ENCODE assay signal across 20 cellular contexts in genomic region chr10:44733743-44734488, GRCh38.
DNase-seq lines count a peak whose midpoint lies in the region; ATAC-seq and TF ChIP-seq lines count a peak whose summit lies in the region.
"Had no signal": no experiment of that assay in that cellular context is flagged by ENCODE, and none has a peak within 500 bp of the region (broad histone marks: within the 10 kb centered on the region; RNA-seq: fewer than 3 reads in every experiment).

No MANE protein-coding gene starts in this region.

- no peak for DNase-seq in AG04450 (ENCODE audit: low read depth, low spot score)
- DNase-seq in HT-29 (ENCODE audit: low spot score) = peak; percentile 18
- peak in 1 of 2 donors; percentile 30 for DNase-seq in cardiac fibroblast (ENCODE audit: low read depth in 2 of 2)
- no peak for DNase-seq in GM20000 (ENCODE audit: low spot score)
- DNase-seq in DMS 273 treated with DMSO at 0.1 percent for 48 hours (lab: John Stamatoyannopoulos, UW) = no peak
- no peak for DNase-seq in Karpas-422
- DNase-seq: amniotic stem cell, BE2C, dorsolateral prefrontal cortex, EL, foreskin melanocyte, KBM-7, NCI-H2029, NCI-H748 treated with DMSO at 0.1 percent for 48 hours, psoas muscle, T-helper 9 cell had no signal

- no peaks in the 10 kb centered on the region for H3K9me2 ChIP-seq in Karpas-422 (replicated peaks; ENCODE audit: insufficient read depth, low read length)

- WGBS in liver = 71% methylated on average over 4 of the region's 4 CpGs

- H4K20me1 ChIP-seq in Karpas-422 (ENCODE audit: insufficient read depth, low read depth, low read length) = no peaks in the 10 kb centered on the region

- no peaks in the 10 kb centered on the region for H3K36me3 ChIP-seq in liver (ENCODE audit: control insufficient read depth in 4 of 4, insufficient read depth in 3 of 4, low read depth in 1 of 4, low read length in 3 of 4)
- H3K36me3 ChIP-seq in Karpas-422 (ENCODE audit: insufficient read depth, low read length) = no peaks in the 10 kb centered on the region
- H3K36me3 ChIP-seq: BE2C, thoracic aorta had no signal

- TF ChIP-seq RAD21 in liver (IDR thresholded peaks at IDR 0.05) = peak; percentile 11 to 75

- H3K79me2 ChIP-seq in Karpas-422 (ENCODE audit: low read length) = no peaks in the 10 kb centered on the region

- CTCF ChIA-PET in AG04450 (lab: Charles Lee) = interaction anchor here (0.7 to 1.9 kb wide), 17 partner anchors 8 to 348 kb away, joined by 3 to 24 read pairs (median 4); no protein-coding TSS in a partner anchor

- no peaks in the 10 kb centered on the region for H3K9me3 ChIP-seq in AG04450 (ENCODE audit: control insufficient read depth, insufficient read depth, low read length)
- H3K9me3 ChIP-seq in liver (ENCODE audit: control insufficient read depth in 4 of 4, low read length in 3 of 4) = no peaks in the 10 kb centered on the region
- H3K9me3 ChIP-seq in Karpas-422 (ENCODE audit: low read length) = 0 out of 2 replicates have a peak, but pooled peaks cover 5% of the 10 kb centered on the region
- H3K9me3 ChIP-seq: BE2C had no signal

- no peak overlapping the region for H2AFZ ChIP-seq in Karpas-422 (ENCODE audit: low read length)

- H3K4me3 ChIP-seq in AG04450 (ENCODE audit: low read depth, low read length) (no peak overlapping the region), cardiac fibroblast (replicated peaks in 1 of 2; ENCODE audit: low read depth in 2 of 2, low read length in 2 of 2) (no peak overlapping the region), liver (ENCODE audit: low read depth in 1 of 3, low read length in 3 of 3) (no peak overlapping the region), Karpas-422 (ENCODE audit: low read length) (no peak overlapping the region)
- H3K4me3 ChIP-seq: dorsolateral prefrontal cortex, psoas muscle, thoracic aorta had no signal

- no peaks in the 10 kb centered on the region for H3K27me3 ChIP-seq in AG04450 (ENCODE audit: control insufficient read depth, insufficient read depth, low read length)
- peaks cover 0 to 6% (median 0%) of the 10 kb centered on the region in 4 donors for H3K27me3 ChIP-seq in liver (ENCODE audit: control insufficient read depth in 4 of 4, insufficient read depth in 4 of 4, low read length in 3 of 4)
- H3K27me3 ChIP-seq in Karpas-422 (ENCODE audit: low read length) = no peaks in the 10 kb centered on the region
- H3K27me3 ChIP-seq: BE2C had no signal

- TF ChIP-seq CTCF in AG04450 (IDR thresholded peaks at IDR 0.05; ENCODE audit: low read depth, low read length) (peak; percentile 66), cardiac fibroblast (IDR thresholded peaks at IDR 0.05; ENCODE audit: low read depth, low read length) (peak; percentile 39), liver (IDR thresholded peaks at IDR 0.05; ENCODE audit: low read depth, low read length, missing input control) (peak; percentile 31), GM20000 (IDR thresholded peaks at IDR 0.05; ENCODE audit: extremely low read depth, missing control alignments) (no peak)

- no peak for ATAC-seq in HG03571 (IDR thresholded peaks at IDR 0.05; ENCODE audit: unreplicated experiment)
- ATAC-seq: activated T-helper 17 cell treated with anti-CD3 and anti-CD28 coated beads, Interleukin-2, amount 50 U/mL, for 72 hours; psoas muscle had no signal

- no peak overlapping the region for H3K9ac ChIP-seq in liver (ENCODE audit: low read depth in 1 of 2, low read length in 2 of 2)
- H3K9ac ChIP-seq in Karpas-422 (ENCODE audit: low read length) = no peak overlapping the region

- H3K4me2 ChIP-seq in Karpas-422 (ENCODE audit: low read depth, low read length, poor library complexity, severe bottlenecking) = no peak overlapping the region

- H3K27ac ChIP-seq in AG04450 (ENCODE audit: low read depth, low read length) (no peak overlapping the region), liver (ENCODE audit: low read depth in 1 of 2, low read length in 2 of 2) (no peak overlapping the region), Karpas-422 (ENCODE audit: low read length) (no peak overlapping the region)
- H3K27ac ChIP-seq: dorsolateral prefrontal cortex, psoas muscle, thoracic aorta had no signal

- H3K4me1 ChIP-seq in liver (ENCODE audit: control insufficient read depth in 4 of 4, insufficient read depth in 4 of 4, low read length in 3 of 4) (no peaks in the 10 kb centered on the region), Karpas-422 (ENCODE audit: low read length) (no peaks in the 10 kb centered on the region)
- H3K4me1 ChIP-seq: BE2C, psoas muscle had no signal

- POLR2A ChIA-PET in AG04450 (lab: Yijun Ruan, JAX) = no interaction called here

TF ChIP-seq in liver, 16 proteins besides CTCF, POLR2A, EP300 and RAD21:
- TF ChIP-seq GABPA (IDR thresholded peaks at IDR 0.05 in 1 of 2, conservative IDR thresholded peaks at IDR 0.05 in 1 of 2) = no peak
- TF ChIP-seq SP1 (IDR thresholded peaks at IDR 0.05) = no peak
- TF ChIP-seq FOXA2 (IDR thresholded peaks at IDR 0.05) = no peak
- TF ChIP-seq MAX (IDR thresholded peaks at IDR 0.05) = no peak
- no peak for TF ChIP-seq NR2F2 (IDR thresholded peaks at IDR 0.05)
- TF ChIP-seq ZBTB33 (IDR thresholded peaks at IDR 0.05) = no peak
- no peak for TF ChIP-seq FOXA1 (IDR thresholded peaks at IDR 0.05)
- TF ChIP-seq JUND (IDR thresholded peaks at IDR 0.05) = no peak
- TF ChIP-seq REST (IDR thresholded peaks at IDR 0.05) = no peak
- TF ChIP-seq EGR1 (IDR thresholded peaks at IDR 0.05; ENCODE audit: low read depth in 2 of 2) = no peak
- TF ChIP-seq HNF4A (conservative IDR thresholded peaks at IDR 0.05) = no peak
- TF ChIP-seq RXRA (IDR thresholded peaks at IDR 0.05) = no peak
- TF ChIP-seq HNF4G (IDR thresholded peaks at IDR 0.05) = no peak
- TF ChIP-seq YY1 (IDR thresholded peaks at IDR 0.05) = no peak
- no peak for TF ChIP-seq ATF3 (IDR thresholded peaks at IDR 0.05)
- no peak for TF ChIP-seq TAF1 (conservative IDR thresholded peaks at IDR 0.05)
TF ChIP-seq in liver: peak in this region for 0.
